8 cellular contexts compared by ENCODE assay signal in the genomic region with DNA sequence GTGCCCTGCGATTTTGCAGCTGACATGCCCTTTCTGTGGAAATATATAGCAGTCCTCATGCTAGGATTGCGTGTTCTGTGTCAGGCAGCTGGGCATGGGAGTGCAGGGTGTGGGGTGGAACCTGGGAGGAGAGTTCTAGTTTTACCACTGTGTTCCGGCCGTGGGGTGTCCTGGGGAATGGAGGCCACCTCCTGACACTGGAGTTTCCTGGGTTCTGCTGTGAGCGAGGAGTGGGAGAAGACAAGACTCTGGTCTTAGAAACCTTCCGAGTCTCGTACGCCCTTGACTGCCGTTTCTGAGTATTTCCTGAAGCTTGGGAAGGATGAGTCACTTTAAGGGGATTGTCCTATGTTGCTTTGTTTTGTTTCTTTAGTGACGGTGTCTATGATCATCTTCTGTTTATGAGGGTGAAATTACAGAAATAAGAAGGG. TPM values are rescaled to one million over a fixed set of nuclear protein-coding genes. Genes with fewer than 3 reads are reported as not detected.
A peak's percentile ranks its signal among the peaks of the same experiment; 100 is the strongest.
DNase-seq lines count a peak whose midpoint lies in the region; ATAC-seq and TF ChIP-seq lines count a peak whose summit lies in the region.

No MANE protein-coding gene starts in this region.

- H3K27me3 Mint-ChIP-seq in immature natural killer cell (ENCODE audit: low read depth in 3 of 3), result peaks cover 0 to 2% (median 2%) of the 10 kb centered on the region in 3 donors

- peak overlapping the region; percentile 94 for H3K27ac ChIP-seq in A673 (ENCODE audit: low read depth, low read length, poor library complexity, severe bottlenecking)
- H3K27ac ChIP-seq in HUES48 (ENCODE audit: low read depth, low read length), result peak overlapping the region; percentile 77
- peak overlapping the region; percentile 18 for H3K27ac ChIP-seq in stomach smooth muscle (ENCODE audit: low read length)

- H3K27ac Mint-ChIP-seq in immature natural killer cell, result peak overlapping the region; percentile 74 to 91 (median 82)

- no peak for ATAC-seq in HG02678 (IDR thresholded peaks at IDR 0.05; ENCODE audit: unreplicated experiment)

- BruUV-seq in A673 (replicated peaks; lab: Mats Ljungman, UMichigan), result TSS peak; percentile 82

- peak overlapping the region; percentile 26 for H3K4me3 ChIP-seq in A673 (ENCODE audit: low read depth, low read length, poor library complexity, severe bottlenecking)
- no peak overlapping the region for H3K4me3 ChIP-seq in HUES48 (ENCODE audit: low read depth, low read length)
- H3K4me3 ChIP-seq in stomach smooth muscle (ENCODE audit: low read length in 2 of 2), result peak overlapping the region; percentile 44 to 49

- H3K27me3 ChIP-seq in A673 (replicated peaks; ENCODE audit: insufficient read depth, low read depth, low read length, poor library complexity) (no peaks in the 10 kb centered on the region), HUES48 (ENCODE audit: control insufficient read depth, insufficient read depth, low read length) (no peaks in the 10 kb centered on the region), stomach smooth muscle (ENCODE audit: control insufficient read depth in 1 of 2, insufficient read depth in 2 of 2, low read length in 2 of 2) (no peaks in the 10 kb centered on the region)

- peaks cover 47 to 66% of the 10 kb centered on the region in 2 donors for H3K4me1 Mint-ChIP-seq in immature natural killer cell

- H3K36me3 ChIP-seq in A673 (ENCODE audit: insufficient read depth, low read length, poor library complexity, severe bottlenecking) (peaks cover 51% of the 10 kb centered on the region), HUES48 (ENCODE audit: control insufficient read depth, insufficient read depth, low read length) (no peaks in the 10 kb centered on the region), stomach smooth muscle (ENCODE audit: control insufficient read depth in 2 of 2, insufficient read depth in 2 of 2, low read length in 2 of 2) (peaks cover 14 to 21% of the 10 kb centered on the region in 2 donors)

- peak overlapping the region; percentile 50 to 79 (median 63) for H3K4me3 Mint-ChIP-seq in immature natural killer cell

- intact Hi-C loops in A673 (cut with micrococcal nuclease; ENCODE audit: unreplicated experiment), result no loop called here

- H3K9ac ChIP-seq in HUES48 (ENCODE audit: low read depth, low read length) (no peak overlapping the region; the same call in 1 of the 2 replicates), stomach smooth muscle (ENCODE audit: low read length in 2 of 2) (peak overlapping the region in 1 of 2 donors; percentile 55)

- H3K9me3 ChIP-seq in A673 (ENCODE audit: low read depth, low read length, poor library complexity, severe bottlenecking) (no peaks in the 10 kb centered on the region), HUES48 (ENCODE audit: control insufficient read depth, insufficient read depth, low read length) (no peaks in the 10 kb centered on the region), stomach smooth muscle (ENCODE audit: control insufficient read depth in 2 of 2, low read length in 2 of 2) (no peaks in the 10 kb centered on the region)

- TF ChIP-seq CTCF in A673 (conservative IDR thresholded peaks at IDR 0.05; ENCODE audit: low read depth, low read length), result no peak

- no peaks in the 10 kb centered on the region for H3K9me3 Mint-ChIP-seq in immature natural killer cell

- H3K4me1 ChIP-seq in A673 (ENCODE audit: insufficient read depth, low read length, poor library complexity, severe bottlenecking) (peaks cover 87% of the 10 kb centered on the region), HUES48 (ENCODE audit: control insufficient read depth, insufficient read depth, low read length) (peaks cover 27% of the 10 kb centered on the region), stomach smooth muscle (ENCODE audit: control insufficient read depth, insufficient read depth, low read length) (peaks cover 40% of the 10 kb centered on the region)

- peak; percentile 87 for DNase-seq in A673 (ENCODE audit: low spot score)
- peak; percentile 85 for DNase-seq in amniotic epithelial cell (ENCODE audit: low read depth)
- peak in 1 of 3 donors; percentile 27 for DNase-seq in immature natural killer cell
- DNase-seq in NCI-H2029 (lab: John Stamatoyannopoulos, UW), result no peak
- no peak for DNase-seq in NCI-H1436 (lab: John Stamatoyannopoulos, UW)

- H3K36me3 Mint-ChIP-seq in immature natural killer cell, result peaks cover 0 to 3% (median 0%) of the 10 kb centered on the region in 3 donors

- CTCF ChIA-PET in A673 (lab: Charles Lee), result no interaction called here

- POLR2A ChIA-PET in A673 (lab: Charles Lee; ENCODE audit: low non-redundant PET), result no interaction called here

RNA-seq across cellular contexts. Expression of a gene that starts 19.0 kb away (rescaled TPM):
- 1,443 and 1,572 TPM in 2 replicates for total RNA-seq in A673 (2021)
- 100 to 1,000 TPM; 479 to 672 (median 543) TPM for polyA plus RNA-seq in immature natural killer cell

RNA-seq across cellular contexts. Expression of a gene that starts 41.8 kb away (rescaled TPM):
- 7.5 and 7.7 TPM in 2 replicates for total RNA-seq in A673 (2021)
- polyA plus RNA-seq in immature natural killer cell, result not detected

Comparison
In these comparisons a context has a peak if more than half of its experiments do, and no peak if none do; other contexts are left out.
1. DNase-seq: peak in A673 (single experiment) and amniotic epithelial cell (single experiment); none in NCI-H2029 (single experiment) and NCI-H1436 (single experiment).
2. H3K27ac ChIP-seq: peak in every context shown above with its lines; median percentile 94 in A673; 77 in HUES48; 18 in stomach smooth muscle.